ENCODE assay signal across 8 cellular contexts in genomic region chrX:102155806-102156179, GRCh38. TPM values are rescaled to one million over a fixed set of nuclear protein-coding genes. Genes with fewer than 3 reads are reported as not detected.
DNase-seq lines count a peak whose midpoint lies in the region; ATAC-seq and TF ChIP-seq lines count a peak whose summit lies in the region.

BEX5 (minus strand) TSS chrX:102155977; CDS start chrX:102154265, 1,712 bp downstream.

- H3K9me3 ChIP-seq in mammary epithelial cell (replicated peaks; ENCODE audit: insufficient read depth, low read length), result no peaks in the 10 kb centered on the region

- intact Hi-C loops in mammary epithelial cell (cut with micrococcal nuclease), result no loop called here

- CTCF ChIA-PET in mammary epithelial cell (lab: Charles Lee; ENCODE audit: low non-redundant PET), result no interaction called here

- peak; percentile 94 for ATAC-seq in GM21619 (IDR thresholded peaks at IDR 0.05; ENCODE audit: unreplicated experiment)

- BruUV-seq in mammary epithelial cell (replicated peaks; lab: Mats Ljungman, UMichigan), result no TSS peak

- no peak within 1 kb of the TSS for H3K27ac ChIP-seq in mammary epithelial cell (ENCODE audit: insufficient read depth, low read depth, low read length)

- TF ChIP-seq CTCF in mammary epithelial cell (conservative IDR thresholded peaks at IDR 0.05 in 1 of 2, IDR thresholded peaks at IDR 0.05 in 1 of 2; ENCODE audit: extremely low read depth in 1 of 2, insufficient read depth in 1 of 2, low read depth in 1 of 2, low read length in 2 of 2), result no peak
- no peak for TF ChIP-seq CTCF in kidney epithelial cell (IDR thresholded peaks at IDR 0.05; ENCODE audit: insufficient read depth, low read length, poor library complexity, severe bottlenecking)

- dilution Hi-C loops in mammary epithelial cell (cut with HindIII; ENCODE audit: low sequenced_read_pairs), result no loop called here

- H3K4me2 ChIP-seq in mammary epithelial cell (ENCODE audit: insufficient read depth, low read depth, low read length), result peak within 1 kb of the TSS; percentile 28

- no peaks in the 10 kb centered on the region for H3K79me2 ChIP-seq in mammary epithelial cell (ENCODE audit: insufficient read depth, low read length)

- H4K20me1 ChIP-seq in mammary epithelial cell (ENCODE audit: insufficient read depth, low read length), result no peaks in the 10 kb centered on the region

- H3K9ac ChIP-seq in mammary epithelial cell (ENCODE audit: insufficient read depth, low read length), result no peak within 1 kb of the TSS

- H3K27me3 ChIP-seq in mammary epithelial cell (ENCODE audit: insufficient read depth, low read length), result peaks cover 1% of the 10 kb centered on the region
- H3K27me3 ChIP-seq in kidney epithelial cell (ENCODE audit: control insufficient read depth, insufficient read depth, low read length), result no peaks in the 10 kb centered on the region

- H3K36me3 ChIP-seq in mammary epithelial cell (ENCODE audit: insufficient read depth, low read length) (no peaks in the 10 kb centered on the region), kidney epithelial cell (ENCODE audit: control insufficient read depth, insufficient read depth, low read length) (no peaks in the 10 kb centered on the region)

- 27% methylated on average over 3 of the region's 15 CpGs for WGBS in mammary epithelial cell (ENCODE audit: low coverage, missing lambda C conversion rate)

- H3K4me3 ChIP-seq in mammary epithelial cell (replicated peaks in 1 of 3; ENCODE audit: insufficient read depth in 1 of 3, low read depth in 2 of 3, low read length in 3 of 3), result peak within 1 kb of the TSS in 2 of 3 experiments; percentile 14 to 20
- H3K4me3 ChIP-seq in kidney epithelial cell (ENCODE audit: low read depth, low read length), result peak within 1 kb of the TSS; percentile 38

- in situ Hi-C loops in mammary epithelial cell (cut with MboI; ENCODE audit: low sequenced_read_pairs in 2 of 2), result no loop called here

- peak within 1 kb of the TSS; percentile 34 for H2AFZ ChIP-seq in mammary epithelial cell (ENCODE audit: low read depth, low read length)

- no peaks in the 10 kb centered on the region for H3K4me1 ChIP-seq in mammary epithelial cell (ENCODE audit: insufficient read depth, low read length)

- peak; percentile 63 for DNase-seq in DMS 273 (lab: John Stamatoyannopoulos, UW; ENCODE audit: unreplicated experiment)
- peak; percentile 72 for DNase-seq in M059J (ENCODE audit: low read depth)
- peak; percentile 39 for DNase-seq in T-helper 9 cell
- DNase-seq in mammary epithelial cell, result no peak
- peak; percentile 37 for DNase-seq in kidney epithelial cell (ENCODE audit: low read depth)
- DNase-seq in stimulated activated CD4-positive, alpha-beta T cell treated with anti-CD3 and anti-CD28 coated beads, Interleukin-2, amount 100 ng/mL, for 24 hours, result peak; percentile 37 to 47
- no peak for DNase-seq in GOT3 (lab: John Stamatoyannopoulos, UW)

RNA-seq across cellular contexts. Expression of gene BEX5, which starts in this region (rescaled TPM):
- total RNA-seq in M059J (2014; rRNA removed; shearing (Covaris generic)), result 1.4 TPM in 2 replicates
- total RNA-seq in mammary epithelial cell, result under 1 TPM in 1 of 2 donors, not detected in 1; 0.38 TPM
- not detected for polyA plus RNA-seq in mammary epithelial cell
- polyA minus RNA-seq in mammary epithelial cell, result not detected
- total RNA-seq in kidney epithelial cell, result 4.2 and 7.2 TPM in 2 replicates

Comparison
In these comparisons a context has a peak if more than half of its experiments do, and no peak if none do; other contexts are left out.
1. DNase-seq: peak in DMS 273 (single experiment), M059J (single experiment), T-helper 9 cell (single experiment), kidney epithelial cell (single experiment) and stimulated activated CD4-positive, alpha-beta T cell treated with anti-CD3 and anti-CD28 coated beads, Interleukin-2, amount 100 ng/mL, for 24 hours (2 of 2); none in mammary epithelial cell (single experiment) and GOT3 (single experiment).